1 cellular context compared by ENCODE assay signal in genomic region chr19:19224852-19225494, GRCh38.
A peak's percentile ranks its signal among the peaks of the same experiment; 100 is the strongest.
TF ChIP-seq lines count a peak whose summit lies in the region.

No MANE protein-coding gene starts in this region.

TF ChIP-seq in HepG2, 621 proteins besides CTCF, POLR2A, EP300 and RAD21 (continued from another document and continues in another):
- TF ChIP-seq IKZF5 (CRISPR knock-in tag; IDR thresholded peaks at IDR 0.05) (no peak), TEF (CRISPR knock-in tag; IDR thresholded peaks at IDR 0.05) (0 out of 2 replicates have a peak, but pooled peaks have one; percentile 36), XBP1 (CRISPR knock-in tag; IDR thresholded peaks at IDR 0.05) (no peak), PBX2 (CRISPR knock-in tag; IDR thresholded peaks at IDR 0.05) (no peak), ZNF670 (CRISPR knock-in tag; IDR thresholded peaks at IDR 0.05; ENCODE audit: borderline replicate concordance) (no peak; the same call in 1 of the 2 replicates), ZNF367 (CRISPR knock-in tag; IDR thresholded peaks at IDR 0.05; ENCODE audit: borderline replicate concordance) (no peak; the same call in 1 of the 2 replicates), REXO4 (CRISPR knock-in tag; IDR thresholded peaks at IDR 0.05; ENCODE audit: borderline replicate concordance) (no peak), ARNTL (CRISPR knock-in tag; IDR thresholded peaks at IDR 0.05) (peak; percentile 69; the same call in 1 of the 2 replicates), DR1 (CRISPR knock-in tag; IDR thresholded peaks at IDR 0.05) (no peak; the same call in 1 of the 2 replicates), PPARG (CRISPR knock-in tag; conservative IDR thresholded peaks at IDR 0.05) (no peak), NFKB2 (CRISPR knock-in tag; IDR thresholded peaks at IDR 0.05; ENCODE audit: borderline replicate concordance) (peak; percentile 63; the same call in 1 of the 2 replicates), ZNF34 (CRISPR knock-in tag; IDR thresholded peaks at IDR 0.05; ENCODE audit: borderline replicate concordance) (peak; percentile 79; the same call in 1 of the 2 replicates), TSC22D2 (CRISPR knock-in tag; IDR thresholded peaks at IDR 0.05; ENCODE audit: borderline replicate concordance) (peak; percentile 45; the same call in 1 of the 2 replicates), ZNF343 (CRISPR knock-in tag; IDR thresholded peaks at IDR 0.05) (peak; percentile 83; the same call in 1 of the 2 replicates), BCLAF1 (IDR thresholded peaks at IDR 0.05) (no peak), ZNF83 (CRISPR knock-in tag; IDR thresholded peaks at IDR 0.05; ENCODE audit: borderline replicate concordance) (no peak; the same call in 1 of the 2 replicates), THAP11 (CRISPR knock-in tag; IDR thresholded peaks at IDR 0.05) (peak; percentile 70), CENPBD1 (CRISPR knock-in tag; IDR thresholded peaks at IDR 0.05; ENCODE audit: borderline replicate concordance, low read depth) (no peak), RFXAP (CRISPR knock-in tag; IDR thresholded peaks at IDR 0.05; ENCODE audit: borderline replicate concordance) (no peak), ZNF709 (CRISPR knock-in tag; IDR thresholded peaks at IDR 0.05) (no peak), PRMT3 (CRISPR knock-in tag; IDR thresholded peaks at IDR 0.05; ENCODE audit: borderline replicate concordance, low read depth) (no peak), ZSCAN25 (CRISPR knock-in tag; IDR thresholded peaks at IDR 0.05) (0 out of 2 replicates have a peak, but pooled peaks have one; percentile 58), AFF4 (CRISPR knock-in tag; IDR thresholded peaks at IDR 0.05) (no peak), ZNF407 (CRISPR knock-in tag; IDR thresholded peaks at IDR 0.05; ENCODE audit: not compliant biosample characterization) (peak; percentile 83), ZNF710 (CRISPR knock-in tag; IDR thresholded peaks at IDR 0.05; ENCODE audit: borderline replicate concordance) (no peak), RAD51 (IDR thresholded peaks at IDR 0.05; ENCODE audit: borderline replicate concordance) (no peak), TOPORS (CRISPR knock-in tag; IDR thresholded peaks at IDR 0.05) (no peak), RARA (CRISPR knock-in tag; IDR thresholded peaks at IDR 0.05) (no peak), ZNF780A (CRISPR knock-in tag; IDR thresholded peaks at IDR 0.05) (no peak), ZNF577 (CRISPR knock-in tag; IDR thresholded peaks at IDR 0.05; ENCODE audit: borderline replicate concordance, low read depth) (no peak), TRAFD1 (CRISPR knock-in tag; IDR thresholded peaks at IDR 0.05; ENCODE audit: borderline replicate concordance) (no peak), GLMP (CRISPR knock-in tag; IDR thresholded peaks at IDR 0.05; ENCODE audit: borderline replicate concordance) (no peak)
